Comparison of ENCODE assay signal across 1 cellular context in the genomic region with DNA sequence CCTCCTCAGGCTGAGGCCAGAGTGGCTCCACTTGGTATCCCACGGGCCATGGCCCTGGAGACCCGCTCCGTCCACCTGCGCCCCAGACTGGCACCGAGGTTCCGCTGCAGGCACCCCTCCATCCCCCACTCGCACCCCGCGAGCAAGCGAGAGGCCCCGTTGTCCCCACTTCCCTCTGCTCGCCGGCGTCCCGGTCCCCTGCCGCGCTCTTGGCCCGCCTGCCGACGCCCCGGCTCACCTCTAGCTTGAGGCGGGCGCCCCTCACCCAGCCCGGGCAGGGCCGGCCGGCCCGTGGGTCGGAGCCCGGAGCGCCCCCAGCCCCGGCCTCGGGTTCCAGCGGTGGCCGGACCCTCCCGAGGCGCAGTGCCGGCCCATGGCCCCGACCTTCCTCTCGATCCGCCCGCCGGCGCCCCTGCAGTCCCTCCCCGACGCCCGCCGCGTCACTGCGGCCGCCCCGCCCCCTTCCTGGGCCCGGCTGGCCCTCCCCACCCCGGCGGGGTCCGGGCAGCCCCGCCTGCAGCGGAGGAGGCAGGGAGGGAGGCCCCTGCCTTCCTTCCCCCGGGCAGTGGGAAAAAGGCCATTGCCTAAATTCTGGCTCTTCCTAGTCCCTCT.
TF ChIP-seq lines count a peak whose summit lies in the region.

A gene (minus strand): TSS at position 414 of the 612 bp plus-strand sequence. CDS start 1,183 bp downstream, outside the sequence.

TF ChIP-seq in HepG2, 621 proteins besides CTCF, POLR2A, EP300 and RAD21 (continued from another document and continues in another):
- TF ChIP-seq, protein P1, sequence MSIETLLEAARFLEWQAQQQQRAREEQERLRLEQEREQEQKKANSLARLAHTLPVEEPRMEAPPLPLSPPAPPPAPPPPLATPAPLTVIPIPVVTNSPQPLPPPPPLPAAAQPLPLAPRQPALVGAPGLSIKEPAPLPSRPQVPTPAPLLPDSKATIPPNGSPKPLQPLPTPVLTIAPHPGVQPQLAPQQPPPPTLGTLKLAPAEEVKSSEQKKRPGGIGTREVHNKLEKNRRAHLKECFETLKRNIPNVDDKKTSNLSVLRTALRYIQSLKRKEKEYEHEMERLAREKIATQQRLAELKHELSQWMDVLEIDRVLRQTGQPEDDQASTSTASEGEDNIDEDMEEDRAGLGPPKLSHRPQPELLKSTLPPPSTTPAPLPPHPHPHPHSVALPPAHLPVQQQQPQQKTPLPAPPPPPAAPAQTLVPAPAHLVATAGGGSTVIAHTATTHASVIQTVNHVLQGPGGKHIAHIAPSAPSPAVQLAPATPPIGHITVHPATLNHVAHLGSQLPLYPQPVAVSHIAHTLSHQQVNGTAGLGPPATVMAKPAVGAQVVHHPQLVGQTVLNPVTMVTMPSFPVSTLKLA (IDR thresholded peaks at IDR 0.05), result no peak
- TF ChIP-seq, protein P2, sequence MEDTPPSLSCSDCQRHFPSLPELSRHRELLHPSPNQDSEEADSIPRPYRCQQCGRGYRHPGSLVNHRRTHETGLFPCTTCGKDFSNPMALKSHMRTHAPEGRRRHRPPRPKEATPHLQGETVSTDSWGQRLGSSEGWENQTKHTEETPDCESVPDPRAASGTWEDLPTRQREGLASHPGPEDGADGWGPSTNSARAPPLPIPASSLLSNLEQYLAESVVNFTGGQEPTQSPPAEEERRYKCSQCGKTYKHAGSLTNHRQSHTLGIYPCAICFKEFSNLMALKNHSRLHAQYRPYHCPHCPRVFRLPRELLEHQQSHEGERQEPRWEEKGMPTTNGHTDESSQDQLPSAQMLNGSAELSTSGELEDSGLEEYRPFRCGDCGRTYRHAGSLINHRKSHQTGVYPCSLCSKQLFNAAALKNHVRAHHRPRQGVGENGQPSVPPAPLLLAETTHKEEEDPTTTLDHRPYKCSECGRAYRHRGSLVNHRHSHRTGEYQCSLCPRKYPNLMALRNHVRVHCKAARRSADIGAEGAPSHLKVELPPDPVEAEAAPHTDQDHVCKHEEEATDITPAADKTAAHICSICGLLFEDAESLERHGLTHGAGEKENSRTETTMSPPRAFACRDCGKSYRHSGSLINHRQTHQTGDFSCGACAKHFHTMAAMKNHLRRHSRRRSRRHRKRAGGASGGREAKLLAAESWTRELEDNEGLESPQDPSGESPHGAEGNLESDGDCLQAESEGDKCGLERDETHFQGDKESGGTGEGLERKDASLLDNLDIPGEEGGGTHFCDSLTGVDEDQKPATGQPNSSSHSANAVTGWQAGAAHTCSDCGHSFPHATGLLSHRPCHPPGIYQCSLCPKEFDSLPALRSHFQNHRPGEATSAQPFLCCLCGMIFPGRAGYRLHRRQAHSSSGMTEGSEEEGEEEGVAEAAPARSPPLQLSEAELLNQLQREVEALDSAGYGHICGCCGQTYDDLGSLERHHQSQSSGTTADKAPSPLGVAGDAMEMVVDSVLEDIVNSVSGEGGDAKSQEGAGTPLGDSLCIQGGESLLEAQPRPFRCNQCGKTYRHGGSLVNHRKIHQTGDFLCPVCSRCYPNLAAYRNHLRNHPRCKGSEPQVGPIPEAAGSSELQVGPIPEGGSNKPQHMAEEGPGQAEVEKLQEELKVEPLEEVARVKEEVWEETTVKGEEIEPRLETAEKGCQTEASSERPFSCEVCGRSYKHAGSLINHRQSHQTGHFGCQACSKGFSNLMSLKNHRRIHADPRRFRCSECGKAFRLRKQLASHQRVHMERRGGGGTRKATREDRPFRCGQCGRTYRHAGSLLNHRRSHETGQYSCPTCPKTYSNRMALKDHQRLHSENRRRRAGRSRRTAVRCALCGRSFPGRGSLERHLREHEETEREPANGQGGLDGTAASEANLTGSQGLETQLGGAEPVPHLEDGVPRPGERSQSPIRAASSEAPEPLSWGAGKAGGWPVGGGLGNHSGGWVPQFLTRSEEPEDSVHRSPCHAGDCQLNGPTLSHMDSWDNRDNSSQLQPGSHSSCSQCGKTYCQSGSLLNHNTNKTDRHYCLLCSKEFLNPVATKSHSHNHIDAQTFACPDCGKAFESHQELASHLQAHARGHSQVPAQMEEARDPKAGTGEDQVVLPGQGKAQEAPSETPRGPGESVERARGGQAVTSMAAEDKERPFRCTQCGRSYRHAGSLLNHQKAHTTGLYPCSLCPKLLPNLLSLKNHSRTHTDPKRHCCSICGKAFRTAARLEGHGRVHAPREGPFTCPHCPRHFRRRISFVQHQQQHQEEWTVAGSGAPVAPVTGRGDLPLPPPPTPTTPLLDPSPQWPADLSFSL (CRISPR knock-in tag; IDR thresholded peaks at IDR 0.05), result no peak
- TF ChIP-seq ZNF776 (CRISPR knock-in tag; IDR thresholded peaks at IDR 0.05), result no peak
- TF ChIP-seq MYC (CRISPR knock-in tag; IDR thresholded peaks at IDR 0.05; ENCODE audit: borderline replicate concordance), result 0 out of 2 replicates have a peak, but pooled peaks have one; percentile 8
- TF ChIP-seq SP2 (CRISPR knock-in tag; IDR thresholded peaks at IDR 0.05), result no peak
- TF ChIP-seq PLRG1 (conservative IDR thresholded peaks at IDR 0.05), result no peak
- TF ChIP-seq LCORL (IDR thresholded peaks at IDR 0.05), result no peak
- no peak for TF ChIP-seq LCORL (CRISPR knock-in tag; IDR thresholded peaks at IDR 0.05)
- TF ChIP-seq TP53 (CRISPR knock-in tag; conservative IDR thresholded peaks at IDR 0.05), result no peak
- TF ChIP-seq, protein P3, sequence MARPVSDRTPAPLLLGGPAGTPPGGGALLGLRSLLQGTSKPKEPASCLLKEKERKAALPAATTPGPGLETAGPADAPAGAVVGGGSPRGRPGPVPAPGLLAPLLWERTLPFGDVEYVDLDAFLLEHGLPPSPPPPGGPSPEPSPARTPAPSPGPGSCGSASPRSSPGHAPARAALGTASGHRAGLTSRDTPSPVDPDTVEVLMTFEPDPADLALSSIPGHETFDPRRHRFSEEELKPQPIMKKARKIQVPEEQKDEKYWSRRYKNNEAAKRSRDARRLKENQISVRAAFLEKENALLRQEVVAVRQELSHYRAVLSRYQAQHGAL (CRISPR knock-in tag; IDR thresholded peaks at IDR 0.05; ENCODE audit: not compliant biosample characterization), result no peak
- TF ChIP-seq MLLT10 (CRISPR knock-in tag; IDR thresholded peaks at IDR 0.05), result no peak
- no peak for TF ChIP-seq ZNF556 (CRISPR knock-in tag; IDR thresholded peaks at IDR 0.05; ENCODE audit: borderline replicate concordance)
- TF ChIP-seq, protein P4, sequence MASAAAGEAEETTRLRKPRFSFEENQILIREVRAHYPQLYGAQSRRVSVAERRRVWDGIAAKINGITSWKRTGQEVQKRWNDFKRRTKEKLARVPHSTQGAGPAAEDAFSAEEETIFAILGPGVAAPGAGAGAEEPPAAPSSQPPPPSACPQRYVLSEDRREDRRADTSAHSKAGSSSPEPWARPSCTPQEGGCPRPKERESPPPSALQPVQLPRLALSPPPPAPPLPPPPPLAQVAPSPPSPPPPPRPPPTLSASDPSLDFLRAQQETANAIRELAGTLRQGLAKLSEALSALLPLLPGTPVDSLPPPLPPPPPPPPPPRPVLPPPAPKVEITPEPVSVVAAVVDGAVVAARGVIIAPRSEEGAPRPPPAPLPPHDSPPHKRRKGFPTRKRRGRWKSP (CRISPR knock-in tag; IDR thresholded peaks at IDR 0.05), result no peak
- TF ChIP-seq, protein P5, sequence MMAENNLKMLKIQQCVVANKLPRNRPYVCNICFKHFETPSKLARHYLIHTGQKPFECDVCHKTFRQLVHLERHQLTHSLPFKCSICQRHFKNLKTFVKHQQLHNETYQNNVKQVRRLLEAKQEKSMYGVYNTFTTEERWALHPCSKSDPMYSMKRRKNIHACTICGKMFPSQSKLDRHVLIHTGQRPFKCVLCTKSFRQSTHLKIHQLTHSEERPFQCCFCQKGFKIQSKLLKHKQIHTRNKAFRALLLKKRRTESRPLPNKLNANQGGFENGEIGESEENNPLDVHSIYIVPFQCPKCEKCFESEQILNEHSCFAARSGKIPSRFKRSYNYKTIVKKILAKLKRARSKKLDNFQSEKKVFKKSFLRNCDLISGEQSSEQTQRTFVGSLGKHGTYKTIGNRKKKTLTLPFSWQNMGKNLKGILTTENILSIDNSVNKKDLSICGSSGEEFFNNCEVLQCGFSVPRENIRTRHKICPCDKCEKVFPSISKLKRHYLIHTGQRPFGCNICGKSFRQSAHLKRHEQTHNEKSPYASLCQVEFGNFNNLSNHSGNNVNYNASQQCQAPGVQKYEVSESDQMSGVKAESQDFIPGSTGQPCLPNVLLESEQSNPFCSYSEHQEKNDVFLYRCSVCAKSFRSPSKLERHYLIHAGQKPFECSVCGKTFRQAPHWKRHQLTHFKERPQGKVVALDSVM (CRISPR knock-in tag; IDR thresholded peaks at IDR 0.05), result peak; percentile 78
- TF ChIP-seq KAT7 (CRISPR knock-in tag; IDR thresholded peaks at IDR 0.05; ENCODE audit: borderline replicate concordance), result no peak
- no peak for TF ChIP-seq PPARG (CRISPR knock-in tag; conservative IDR thresholded peaks at IDR 0.05)
- TF ChIP-seq FIP1L1 (IDR thresholded peaks at IDR 0.05; ENCODE audit: borderline replicate concordance, insufficient read depth, low read depth, low read length), result no peak
- no peak for TF ChIP-seq HOXD1 (CRISPR knock-in tag; IDR thresholded peaks at IDR 0.05)
- no peak for TF ChIP-seq ZNF253 (CRISPR knock-in tag; IDR thresholded peaks at IDR 0.05; ENCODE audit: borderline replicate concordance)
- TF ChIP-seq PHF8 (CRISPR knock-in tag; IDR thresholded peaks at IDR 0.05), result no peak
- TF ChIP-seq GTF3A (CRISPR knock-in tag; conservative IDR thresholded peaks at IDR 0.05), result no peak
- TF ChIP-seq, protein P6, sequence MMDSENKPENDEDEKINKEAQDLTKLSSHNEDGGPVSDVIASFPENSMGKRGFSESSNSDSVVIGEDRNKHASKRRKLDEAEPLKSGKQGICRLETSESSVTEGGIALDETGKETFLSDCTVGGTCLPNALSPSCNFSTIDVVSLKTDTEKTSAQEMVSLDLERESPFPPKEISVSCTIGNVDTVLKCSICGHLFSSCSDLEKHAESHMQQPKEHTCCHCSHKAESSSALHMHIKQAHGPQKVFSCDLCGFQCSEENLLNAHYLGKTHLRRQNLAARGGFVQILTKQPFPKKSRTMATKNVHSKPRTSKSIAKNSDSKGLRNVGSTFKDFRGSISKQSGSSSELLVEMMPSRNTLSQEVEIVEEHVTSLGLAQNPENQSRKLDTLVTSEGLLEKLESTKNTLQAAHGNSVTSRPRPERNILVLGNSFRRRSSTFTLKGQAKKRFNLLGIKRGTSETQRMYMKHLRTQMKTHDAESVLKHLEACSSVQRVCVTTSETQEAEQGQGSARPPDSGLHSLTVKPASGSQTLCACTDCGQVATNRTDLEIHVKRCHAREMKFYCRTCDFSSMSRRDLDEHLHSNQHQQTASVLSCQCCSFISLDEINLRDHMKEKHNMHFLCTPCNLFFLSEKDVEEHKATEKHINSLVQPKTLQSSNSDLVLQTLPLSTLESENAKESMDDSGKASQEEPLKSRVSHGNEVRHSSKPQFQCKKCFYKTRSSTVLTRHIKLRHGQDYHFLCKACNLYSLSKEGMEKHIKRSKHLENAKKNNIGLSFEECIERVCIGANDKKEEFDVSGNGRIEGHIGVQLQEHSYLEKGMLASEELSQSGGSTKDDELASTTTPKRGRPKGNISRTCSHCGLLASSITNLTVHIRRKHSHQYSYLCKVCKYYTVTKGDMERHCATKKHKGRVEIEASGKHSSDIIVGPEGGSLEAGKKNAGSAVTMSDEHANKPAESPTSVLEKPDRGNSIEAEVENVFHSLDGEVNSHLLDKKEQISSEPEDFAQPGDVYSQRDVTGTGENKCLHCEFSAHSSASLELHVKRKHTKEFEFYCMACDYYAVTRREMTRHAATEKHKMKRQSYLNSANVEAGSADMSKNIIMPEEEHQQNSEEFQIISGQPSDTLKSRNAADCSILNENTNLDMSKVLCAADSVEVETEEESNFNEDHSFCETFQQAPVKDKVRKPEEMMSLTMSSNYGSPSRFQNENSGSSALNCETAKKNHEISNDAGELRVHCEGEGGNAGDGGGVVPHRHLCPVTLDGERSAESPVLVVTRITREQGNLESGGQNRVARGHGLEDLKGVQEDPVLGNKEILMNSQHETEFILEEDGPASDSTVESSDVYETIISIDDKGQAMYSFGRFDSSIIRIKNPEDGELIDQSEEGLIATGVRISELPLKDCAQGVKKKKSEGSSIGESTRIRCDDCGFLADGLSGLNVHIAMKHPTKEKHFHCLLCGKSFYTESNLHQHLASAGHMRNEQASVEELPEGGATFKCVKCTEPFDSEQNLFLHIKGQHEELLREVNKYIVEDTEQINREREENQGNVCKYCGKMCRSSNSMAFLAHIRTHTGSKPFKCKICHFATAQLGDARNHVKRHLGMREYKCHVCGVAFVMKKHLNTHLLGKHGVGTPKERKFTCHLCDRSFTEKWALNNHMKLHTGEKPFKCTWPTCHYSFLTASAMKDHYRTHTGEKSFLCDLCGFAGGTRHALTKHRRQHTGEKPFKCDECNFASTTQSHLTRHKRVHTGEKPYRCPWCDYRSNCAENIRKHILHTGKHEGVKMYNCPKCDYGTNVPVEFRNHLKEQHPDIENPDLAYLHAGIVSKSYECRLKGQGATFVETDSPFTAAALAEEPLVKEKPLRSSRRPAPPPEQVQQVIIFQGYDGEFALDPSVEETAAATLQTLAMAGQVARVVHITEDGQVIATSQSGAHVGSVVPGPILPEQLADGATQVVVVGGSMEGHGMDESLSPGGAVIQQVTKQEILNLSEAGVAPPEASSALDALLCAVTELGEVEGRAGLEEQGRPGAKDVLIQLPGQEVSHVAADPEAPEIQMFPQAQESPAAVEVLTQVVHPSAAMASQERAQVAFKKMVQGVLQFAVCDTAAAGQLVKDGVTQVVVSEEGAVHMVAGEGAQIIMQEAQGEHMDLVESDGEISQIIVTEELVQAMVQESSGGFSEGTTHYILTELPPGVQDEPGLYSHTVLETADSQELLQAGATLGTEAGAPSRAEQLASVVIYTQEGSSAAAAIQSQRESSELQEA (CRISPR knock-in tag; IDR thresholded peaks at IDR 0.05; ENCODE audit: not compliant biosample characterization), result no peak
- TF ChIP-seq, protein P7, sequence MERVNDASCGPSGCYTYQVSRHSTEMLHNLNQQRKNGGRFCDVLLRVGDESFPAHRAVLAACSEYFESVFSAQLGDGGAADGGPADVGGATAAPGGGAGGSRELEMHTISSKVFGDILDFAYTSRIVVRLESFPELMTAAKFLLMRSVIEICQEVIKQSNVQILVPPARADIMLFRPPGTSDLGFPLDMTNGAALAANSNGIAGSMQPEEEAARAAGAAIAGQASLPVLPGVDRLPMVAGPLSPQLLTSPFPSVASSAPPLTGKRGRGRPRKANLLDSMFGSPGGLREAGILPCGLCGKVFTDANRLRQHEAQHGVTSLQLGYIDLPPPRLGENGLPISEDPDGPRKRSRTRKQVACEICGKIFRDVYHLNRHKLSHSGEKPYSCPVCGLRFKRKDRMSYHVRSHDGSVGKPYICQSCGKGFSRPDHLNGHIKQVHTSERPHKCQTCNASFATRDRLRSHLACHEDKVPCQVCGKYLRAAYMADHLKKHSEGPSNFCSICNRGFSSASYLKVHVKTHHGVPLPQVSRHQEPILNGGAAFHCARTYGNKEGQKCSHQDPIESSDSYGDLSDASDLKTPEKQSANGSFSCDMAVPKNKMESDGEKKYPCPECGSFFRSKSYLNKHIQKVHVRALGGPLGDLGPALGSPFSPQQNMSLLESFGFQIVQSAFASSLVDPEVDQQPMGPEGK (CRISPR knock-in tag; IDR thresholded peaks at IDR 0.05), result peak; percentile 66
- TF ChIP-seq NKX3-1 (CRISPR knock-in tag; IDR thresholded peaks at IDR 0.05), result no peak
- no peak for TF ChIP-seq NCOA5 (CRISPR knock-in tag; IDR thresholded peaks at IDR 0.05)
- no peak for TF ChIP-seq GABPA (IDR thresholded peaks at IDR 0.05; ENCODE audit: low read depth, low read length)
- TF ChIP-seq GABPA (CRISPR knock-in tag; IDR thresholded peaks at IDR 0.05; ENCODE audit: low read depth), result no peak
- TF ChIP-seq ZNF207 (IDR thresholded peaks at IDR 0.05; ENCODE audit: borderline replicate concordance), result no peak
- TF ChIP-seq CBFB (CRISPR knock-in tag; IDR thresholded peaks at IDR 0.05), result no peak
- TF ChIP-seq MBNL3 (CRISPR knock-in tag; conservative IDR thresholded peaks at IDR 0.05), result no peak
